Comparison of ENCODE assay signal across 1 cellular context in the genomic region with DNA sequence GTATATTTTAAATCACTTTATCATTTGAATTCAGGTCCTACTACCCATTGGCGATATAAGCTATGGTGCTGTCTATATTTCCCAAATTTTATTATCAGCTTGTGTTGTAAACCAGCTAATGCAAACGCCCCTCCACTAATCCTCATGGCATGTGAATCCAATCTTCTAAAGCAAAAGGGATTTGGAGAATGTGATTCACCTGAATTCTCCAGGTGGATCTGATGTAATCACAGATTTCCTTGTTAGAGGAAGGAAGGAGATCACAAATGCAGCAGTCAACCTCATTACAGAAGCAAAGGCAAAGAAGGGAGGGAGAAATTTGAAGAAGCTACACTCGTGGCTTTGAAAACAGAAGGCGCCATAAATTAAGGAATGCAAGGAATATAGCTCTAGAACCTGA.
TF ChIP-seq lines count a peak whose summit lies in the region.

No MANE protein-coding gene starts in this region.

TF ChIP-seq in SK-N-SH, 30 proteins besides CTCF, POLR2A, EP300 and RAD21 (continued from another document):
- TF ChIP-seq, protein P1, sequence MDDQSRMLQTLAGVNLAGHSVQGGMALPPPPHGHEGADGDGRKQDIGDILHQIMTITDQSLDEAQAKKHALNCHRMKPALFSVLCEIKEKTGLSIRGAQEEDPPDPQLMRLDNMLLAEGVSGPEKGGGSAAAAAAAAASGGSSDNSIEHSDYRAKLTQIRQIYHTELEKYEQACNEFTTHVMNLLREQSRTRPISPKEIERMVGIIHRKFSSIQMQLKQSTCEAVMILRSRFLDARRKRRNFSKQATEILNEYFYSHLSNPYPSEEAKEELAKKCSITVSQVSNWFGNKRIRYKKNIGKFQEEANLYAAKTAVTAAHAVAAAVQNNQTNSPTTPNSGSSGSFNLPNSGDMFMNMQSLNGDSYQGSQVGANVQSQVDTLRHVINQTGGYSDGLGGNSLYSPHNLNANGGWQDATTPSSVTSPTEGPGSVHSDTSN (IDR thresholded peaks at IDR 0.05) = no peak
